Comparison of ENCODE assay signal across 14 cellular contexts in the genomic region with DNA sequence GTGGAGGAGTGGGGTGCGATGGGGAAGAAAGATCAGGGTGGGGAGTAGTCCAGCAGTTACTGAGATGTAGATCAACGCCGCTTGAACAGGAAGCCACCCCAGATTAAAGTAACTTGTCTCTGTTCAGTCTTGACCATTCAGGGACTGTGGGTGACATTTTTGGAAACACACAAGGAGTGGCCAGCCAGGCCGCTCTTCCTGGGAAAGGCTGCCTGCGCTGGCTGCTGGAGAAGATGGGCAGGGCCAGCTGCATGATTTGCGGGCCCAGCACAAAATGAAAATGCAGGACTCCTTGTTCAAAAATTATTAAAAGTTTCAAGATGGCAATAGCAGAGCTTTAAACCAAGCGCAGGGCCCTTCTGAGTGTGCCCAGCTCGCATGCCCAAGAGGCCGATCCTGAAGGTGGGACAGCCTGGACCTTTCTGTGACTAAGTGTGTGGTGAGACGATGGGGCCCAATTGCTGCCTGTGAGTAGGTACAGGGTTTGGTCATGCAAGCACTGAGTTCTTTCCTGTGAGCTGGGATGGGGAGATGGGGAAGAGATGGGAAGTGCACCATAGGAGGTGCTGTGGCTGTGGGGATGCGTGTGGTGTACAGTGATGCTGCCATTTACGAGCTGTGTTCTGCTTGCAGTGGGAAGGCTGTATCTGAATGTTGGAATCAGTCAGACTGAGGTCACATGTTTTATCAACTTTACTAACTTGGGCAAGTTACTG. TPM values are rescaled to one million over a fixed set of nuclear protein-coding genes. Genes with fewer than 3 reads are reported as not detected.
A peak's percentile ranks its signal among the peaks of the same experiment; 100 is the strongest.
DNase-seq lines count a peak whose midpoint lies in the region; TF ChIP-seq lines count a peak whose summit lies in the region.
"Had no signal": no experiment of that assay in that cellular context is flagged by ENCODE, and none has a peak within 500 bp of the region (broad histone marks: within the 10 kb centered on the region; RNA-seq: fewer than 3 reads in every experiment).

No MANE protein-coding gene starts in this region.

- no peaks in the 10 kb centered on the region for H3K4me1 ChIP-seq in Loucy (ENCODE audit: insufficient read depth, low read length, poor library complexity, severe bottlenecking)

- H3F3A ChIP-seq in Loucy (ENCODE audit: low read depth) = no peaks in the 10 kb centered on the region

- no peaks in the 10 kb centered on the region for H3K4me1 Mint-ChIP-seq in activated CD4-positive, alpha-beta memory T cell treated with anti-CD3 and anti-CD28 coated beads, Interleukin-2, amount 10 ng/mL, durations not matched to agents 7 days and 5 days

- POLR2A ChIA-PET in activated CD4-positive, alpha-beta memory T cell treated with anti-CD3 and anti-CD28 coated beads, Interleukin-2, amount 10 ng/mL, durations not matched to agents 7 days and 5 days (lab: Charles Lee) = no interaction called here

- H3K36me3 ChIP-seq in Loucy (ENCODE audit: insufficient read depth, low read length) = no peaks in the 10 kb centered on the region

- no peaks in the 10 kb centered on the region for H3K9me3 Mint-ChIP-seq in activated CD4-positive, alpha-beta memory T cell treated with anti-CD3 and anti-CD28 coated beads, Interleukin-2, amount 10 ng/mL, durations not matched to agents 7 days and 5 days
- H3K9me3 Mint-ChIP-seq: endodermal cell, WTC11 had no signal

- H3K36me3 Mint-ChIP-seq in activated CD4-positive, alpha-beta memory T cell treated with anti-CD3 and anti-CD28 coated beads, Interleukin-2, amount 10 ng/mL, durations not matched to agents 7 days and 5 days (ENCODE audit: low read depth) = no peaks in the 10 kb centered on the region
- H3K36me3 Mint-ChIP-seq: WTC11 had no signal

- H3K27me3 ChIP-seq in Loucy (ENCODE audit: insufficient read depth, low read length, poor library complexity, severe bottlenecking) = no peaks in the 10 kb centered on the region
- H3K27me3 ChIP-seq: testis had no signal

- TF ChIP-seq CTCF in Loucy (conservative IDR thresholded peaks at IDR 0.05; ENCODE audit: low read length) = peak; percentile 24; the same call in 1 of the 2 replicates
- TF ChIP-seq CTCF in fibroblast of pulmonary artery (IDR thresholded peaks at IDR 0.05; ENCODE audit: low read length, missing control alignments) = peak; percentile 38
- peak; percentile 25 for TF ChIP-seq CTCF in retinal pigment epithelial cell (conservative IDR thresholded peaks at IDR 0.05; ENCODE audit: low read depth, low read length)

- CTCF ChIA-PET in activated CD4-positive, alpha-beta memory T cell treated with anti-CD3 and anti-CD28 coated beads, Interleukin-2, amount 10 ng/mL, durations not matched to agents 7 days and 5 days (lab: Charles Lee) = no interaction called here

- H3K9me2 ChIP-seq in Loucy (replicated peaks; ENCODE audit: low read depth, low read length) = no peaks in the 10 kb centered on the region

- H3K9me3 ChIP-seq in Loucy (ENCODE audit: insufficient read depth, low read depth, low read length) = no peaks in the 10 kb centered on the region
- H3K9me3 ChIP-seq: testis had no signal

- no peak overlapping the region for H3K4me2 ChIP-seq in Loucy (ENCODE audit: low read depth, low read length, poor library complexity, severe bottlenecking)

- no peaks in the 10 kb centered on the region for H3K27me3 Mint-ChIP-seq in activated CD4-positive, alpha-beta memory T cell treated with anti-CD3 and anti-CD28 coated beads, Interleukin-2, amount 10 ng/mL, durations not matched to agents 7 days and 5 days

- H3K4me3 ChIP-seq in Loucy (ENCODE audit: low read length, poor library complexity, severe bottlenecking) = no peak overlapping the region
- H3K4me3 ChIP-seq in fibroblast of pulmonary artery (replicated peaks; ENCODE audit: low read depth, low read length) = no peak overlapping the region
- no peak overlapping the region for H3K4me3 ChIP-seq in retinal pigment epithelial cell (ENCODE audit: low read length)
- H3K4me3 ChIP-seq: testis had no signal

- H2AFZ ChIP-seq in Loucy (ENCODE audit: low read length) = no peak overlapping the region

- H3K27ac Mint-ChIP-seq in activated CD4-positive, alpha-beta memory T cell treated with anti-CD3 and anti-CD28 coated beads, Interleukin-2, amount 10 ng/mL, durations not matched to agents 7 days and 5 days = no peak overlapping the region
- H3K27ac Mint-ChIP-seq: endodermal cell, WTC11 had no signal

- no peak overlapping the region for H3K4me3 Mint-ChIP-seq in activated CD4-positive, alpha-beta memory T cell treated with anti-CD3 and anti-CD28 coated beads, Interleukin-2, amount 10 ng/mL, durations not matched to agents 7 days and 5 days
- H3K4me3 Mint-ChIP-seq: endodermal cell, WTC11 had no signal

- no peak overlapping the region for H3K9ac ChIP-seq in Loucy (ENCODE audit: low read depth, low read length, poor library complexity, severe bottlenecking)

- no peaks in the 10 kb centered on the region for H3K79me2 ChIP-seq in Loucy (ENCODE audit: insufficient read depth, low read length)

- no peaks in the 10 kb centered on the region for H4K20me1 ChIP-seq in Loucy (ENCODE audit: insufficient read depth, low read length, poor library complexity, severe bottlenecking)

- DNase-seq in EH (ENCODE audit: low read depth) (peak; percentile 44), fibroblast of pulmonary artery (ENCODE audit: low read depth) (peak; percentile 41), retinal pigment epithelial cell (ENCODE audit: low read depth) (no peak), SHP77 treated with DMSO at 0.1 percent for 48 hours (lab: John Stamatoyannopoulos, UW) (no peak)
- DNase-seq in activated CD4-positive, alpha-beta memory T cell treated with anti-CD3 and anti-CD28 coated beads, Interleukin-2, amount 10 ng/mL, durations not matched to agents 7 days and 5 days = no peak
- no peak for DNase-seq in activated CD4-positive, alpha-beta T cell treated with anti-CD3 and anti-CD28 coated beads, Interleukin-2, amount 50 U/mL, for 4 hours
- DNase-seq: activated T-cell treated with anti-CD3 and anti-CD28 coated beads for 4 hours, DMS79, endodermal cell, NCI-H524 treated with DMSO at 0.1 percent for 48 hours, SIG-M5, testis had no signal

RNA-seq across cellular contexts. Expression of a gene that starts 51.3 kb away (rescaled TPM):
- total RNA-seq in activated CD4-positive, alpha-beta memory T cell treated with anti-CD3 and anti-CD28 coated beads, Interleukin-2, amount 10 ng/mL, durations not matched to agents 7 days and 5 days = not detected

Comparison
In these comparisons a context has a peak if more than half of its experiments do, and no peak if none do; other contexts are left out.
1. DNase-seq: peak in EH (single experiment) and fibroblast of pulmonary artery (single experiment); none in retinal pigment epithelial cell (single experiment), SHP77 treated with DMSO at 0.1 percent for 48 hours (single experiment), activated CD4-positive, alpha-beta memory T cell treated with anti-CD3 and anti-CD28 coated beads, Interleukin-2, amount 10 ng/mL, durations not matched to agents 7 days and 5 days (single experiment) and activated CD4-positive, alpha-beta T cell treated with anti-CD3 and anti-CD28 coated beads, Interleukin-2, amount 50 U/mL, for 4 hours (0 of 2).
2. Peak in every context shown above with its lines, with median percentiles within 50 percentile points of each other: CTCF ChIP-seq.